Comparison of ENCODE assay signal across 28 cellular contexts in the genomic region with DNA sequence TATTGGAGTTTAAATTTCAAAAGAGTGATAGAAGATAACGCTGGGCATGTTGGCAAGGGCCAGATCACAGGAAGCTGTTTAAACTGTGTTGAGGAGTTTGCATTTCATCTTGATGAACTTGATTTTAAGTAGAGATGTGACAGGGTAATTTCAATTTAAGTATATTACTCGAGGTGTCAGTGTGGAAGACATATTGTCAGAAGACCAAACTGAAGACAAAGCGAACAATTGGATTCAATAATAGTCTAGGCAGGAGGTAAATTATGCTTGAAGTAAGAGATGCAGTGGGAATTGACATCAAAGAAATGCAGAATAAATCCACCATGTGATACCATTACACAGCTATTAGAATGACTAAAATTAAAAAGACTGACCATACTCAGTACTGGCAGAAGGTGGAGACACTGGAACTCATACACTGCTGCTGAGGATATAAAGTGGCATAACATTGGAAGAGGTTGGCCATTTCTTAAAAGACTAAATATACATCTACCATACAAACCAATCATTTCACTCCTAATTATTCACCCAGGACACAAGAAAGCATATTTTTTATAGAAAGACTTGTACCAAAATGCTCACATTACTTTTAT.
A peak's percentile ranks its signal among the peaks of the same experiment; 100 is the strongest.
DNase-seq lines count a peak whose midpoint lies in the region; ATAC-seq and TF ChIP-seq lines count a peak whose summit lies in the region.
"Had no signal": no experiment of that assay in that cellular context is flagged by ENCODE, and none has a peak within 500 bp of the region (broad histone marks: within the 10 kb centered on the region; RNA-seq: fewer than 3 reads in every experiment).

No MANE protein-coding gene starts in this region.

- H3K9me3 Mint-ChIP-seq in CD14-positive monocyte: no peaks in the 10 kb centered on the region
- H3K9me3 Mint-ChIP-seq: activated CD4-positive, alpha-beta memory T cell treated with anti-CD3 and anti-CD28 coated beads for 36 hours; CD4-positive, alpha-beta memory T cell; IgD-negative memory B cell; mesothelial cell of epicardium; natural killer cell had no signal

- H3K4me3 Mint-ChIP-seq in CD14-positive monocyte: no peak overlapping the region
- H3K4me3 Mint-ChIP-seq: activated CD4-positive, alpha-beta memory T cell treated with anti-CD3 and anti-CD28 coated beads for 36 hours; CD4-positive, alpha-beta memory T cell; IgD-negative memory B cell; mesothelial cell of epicardium; natural killer cell had no signal

- peak; percentile 26 for TF ChIP-seq CTCF in CD14-positive monocyte (IDR thresholded peaks at IDR 0.05)
- TF ChIP-seq CTCF in fibroblast of pulmonary artery (IDR thresholded peaks at IDR 0.05; ENCODE audit: low read length, missing control alignments): peak; percentile 13

- peak; percentile 43 for ATAC-seq in HG03442 (IDR thresholded peaks at IDR 0.05; ENCODE audit: unreplicated experiment)
- ATAC-seq in HG02642 (IDR thresholded peaks at IDR 0.05; ENCODE audit: poor library complexity, unreplicated experiment): no peak
- ATAC-seq in GM18861 (IDR thresholded peaks at IDR 0.05; ENCODE audit: unreplicated experiment): no peak
- ATAC-seq: left colon, natural killer cell, pancreas had no signal

- DNase-seq in CD14-positive monocyte (ENCODE audit: low spot score): no peak
- peak; percentile 24 for DNase-seq in amniotic epithelial cell (ENCODE audit: low read depth)
- DNase-seq in fibroblast of pulmonary artery (ENCODE audit: low read depth): peak; percentile 19
- DNase-seq in NCI-H2196 (lab: John Stamatoyannopoulos, UW; ENCODE audit: unreplicated experiment): no peak
- DNase-seq in medulla oblongata (ENCODE audit: extremely low spot score): no peak
- DNase-seq: activated CD4-positive, alpha-beta memory T cell treated with anti-CD3 and anti-CD28 coated beads for 36 hours; activated CD4-positive, CD25-positive, alpha-beta regulatory T cell; activated gamma-delta T cell; activated T-cell treated with anti-CD3 and anti-CD28 coated beads for 4 hours; amniotic stem cell; CD4-positive, alpha-beta memory T cell; effector CD8-positive, alpha-beta T cell; H7; left colon; natural killer cell; NCI-H1694 treated with DMSO at 0.1 percent for 48 hours; NCI-H748 treated with DMSO at 0.1 percent for 48 hours; pancreas; PC-9; sigmoid colon had no signal

- peaks cover 0 to 2% (median 0%) of the 10 kb centered on the region in 3 donors for H3K27me3 Mint-ChIP-seq in CD14-positive monocyte (ENCODE audit: low read depth in 3 of 3)
- H3K27me3 Mint-ChIP-seq: activated CD4-positive, alpha-beta memory T cell treated with anti-CD3 and anti-CD28 coated beads for 36 hours; CD4-positive, alpha-beta memory T cell; IgD-negative memory B cell had no signal

- intact Hi-C loops in CD14-positive monocyte (cut with micrococcal nuclease): no loop called here

- no peaks in the 10 kb centered on the region for H3K36me3 Mint-ChIP-seq in CD14-positive monocyte
- H3K36me3 Mint-ChIP-seq: activated CD4-positive, alpha-beta memory T cell treated with anti-CD3 and anti-CD28 coated beads for 36 hours; IgD-negative memory B cell had no signal

- H3K27ac Mint-ChIP-seq in CD14-positive monocyte: no peak overlapping the region
- H3K27ac Mint-ChIP-seq: activated CD4-positive, alpha-beta memory T cell treated with anti-CD3 and anti-CD28 coated beads for 36 hours; CD4-positive, alpha-beta memory T cell; IgD-negative memory B cell; mesothelial cell of epicardium; natural killer cell had no signal

- no peak overlapping the region for H3K4me3 ChIP-seq in fibroblast of pulmonary artery (replicated peaks; ENCODE audit: low read depth, low read length)
- H3K4me3 ChIP-seq: esophagus muscularis mucosa, pancreas, PC-9, sigmoid colon, SK-N-MC, thoracic aorta had no signal

- H3K4me1 Mint-ChIP-seq in CD14-positive monocyte: no peaks in the 10 kb centered on the region
- H3K4me1 Mint-ChIP-seq: CD4-positive, alpha-beta memory T cell; IgD-negative memory B cell; mesothelial cell of epicardium; natural killer cell had no signal

Comparison
In these comparisons a context has a peak if more than half of its experiments do, and no peak if none do; other contexts are left out.
1. DNase-seq: peak in amniotic epithelial cell (single experiment) and fibroblast of pulmonary artery (single experiment); none in CD14-positive monocyte (single experiment), NCI-H2196 (single experiment) and medulla oblongata (single experiment).